ENCODE assay signal across 21 cellular contexts in the genomic region with DNA sequence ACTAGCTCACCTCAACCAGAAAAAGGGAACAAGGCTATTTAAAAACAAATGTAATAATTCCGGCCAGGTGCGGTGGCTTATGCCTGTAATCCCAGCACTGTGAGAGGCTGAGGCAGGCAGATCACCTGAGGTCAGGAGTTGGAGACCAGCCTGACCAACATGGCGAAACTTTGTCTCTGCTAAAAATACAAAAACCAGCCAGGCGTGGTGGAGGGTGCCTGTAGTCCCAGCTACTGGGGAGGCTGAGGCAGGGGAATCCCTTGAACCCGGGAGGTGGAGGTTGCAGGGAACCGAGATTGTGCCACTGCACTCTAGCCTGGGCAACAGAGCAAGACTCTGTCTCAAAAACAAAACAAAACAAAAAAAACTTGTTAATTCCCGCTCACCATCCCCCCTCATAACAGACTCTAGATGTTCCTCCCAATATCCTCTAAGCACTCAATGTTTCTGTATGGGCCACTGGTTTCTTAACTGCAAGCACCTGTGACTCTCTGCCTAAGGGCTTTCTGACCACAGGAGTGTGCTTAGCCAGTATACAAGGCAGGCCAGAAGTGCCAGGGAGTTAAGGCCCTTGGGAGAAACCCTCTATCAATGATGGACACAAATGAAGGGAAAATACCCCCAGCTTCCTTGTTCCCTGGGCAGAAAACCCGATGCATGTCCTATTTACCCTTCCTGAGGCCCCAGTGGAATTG.
"Had no signal": no experiment of that assay in that cellular context is flagged by ENCODE, and none has a peak within 500 bp of the region (broad histone marks: within the 10 kb centered on the region; RNA-seq: fewer than 3 reads in every experiment).

No MANE protein-coding gene starts in this region.

- H3K27ac ChIP-seq: coronary artery, esophagus squamous epithelium, gastroesophageal sphincter, neutrophil, pancreas, psoas muscle had no signal

- ATAC-seq: activated CD4-positive, alpha-beta T cell treated with anti-CD3 and anti-CD28 coated beads for 36 hours; activated naive CD8-positive, alpha-beta T cell treated with anti-CD3 and anti-CD28 coated beads, Interleukin-2, amount 50 U/mL, for 24 hours; activated T-cell treated with anti-CD3 and anti-CD28 coated beads, Interleukin-2, amount 50 U/mL, for 4 hours; gastroesophageal sphincter; psoas muscle; right cardiac atrium; stimulated activated naive CD8-positive, alpha-beta T cell treated with anti-CD3 and anti-CD28 coated beads, Interleukin-15, Interleukin-2, amounts not matched to agents 100 U/mL and 50 U/mL, for 24 hours had no signal

- H3K4me1 ChIP-seq: esophagus squamous epithelium, pancreas, psoas muscle had no signal

- H3K4me3 Mint-ChIP-seq: activated B cell treated with CpG ODN at 0.5 μM for 24 hours; activated CD4-positive, alpha-beta T cell treated with anti-CD3 and anti-CD28 coated beads for 36 hours; activated naive CD8-positive, alpha-beta T cell treated with anti-CD3 and anti-CD28 coated beads, Interleukin-2, amount 50 U/mL, for 24 hours; activated T-cell treated with anti-CD3 and anti-CD28 coated beads, Interleukin-2, amount 50 U/mL, for 4 hours; endodermal cell; nephron had no signal

- H3K4me3 ChIP-seq: coronary artery, esophagus squamous epithelium, gastroesophageal sphincter, pancreas, psoas muscle had no signal

- H3K9me3 ChIP-seq: esophagus squamous epithelium, gastroesophageal sphincter, neutrophil, pancreas, psoas muscle had no signal

- H3K9me3 Mint-ChIP-seq: activated B cell treated with CpG ODN at 0.5 μM for 24 hours; activated naive CD8-positive, alpha-beta T cell treated with anti-CD3 and anti-CD28 coated beads, Interleukin-2, amount 50 U/mL, for 24 hours; activated T-cell treated with anti-CD3 and anti-CD28 coated beads, Interleukin-2, amount 50 U/mL, for 4 hours had no signal

- H3K27me3 Mint-ChIP-seq: activated B cell treated with CpG ODN at 0.5 μM for 24 hours; activated CD4-positive, alpha-beta T cell treated with anti-CD3 and anti-CD28 coated beads for 36 hours had no signal

- H3K36me3 ChIP-seq: esophagus squamous epithelium, gastroesophageal sphincter, neutrophil, pancreas had no signal

- H3K4me1 Mint-ChIP-seq: activated CD4-positive, alpha-beta T cell treated with anti-CD3 and anti-CD28 coated beads for 36 hours; activated naive CD8-positive, alpha-beta T cell treated with anti-CD3 and anti-CD28 coated beads, Interleukin-2, amount 50 U/mL, for 24 hours; endodermal cell had no signal

- DNase-seq: activated B cell treated with CpG ODN at 0.5 μM for 24 hours; activated CD4-positive, alpha-beta T cell treated with anti-CD3 and anti-CD28 coated beads for 36 hours; activated CD4-positive, alpha-beta T cell treated with anti-CD3 and anti-CD28 coated beads, Interleukin-2, amount 50 U/mL, for 48 hours; activated CD8-positive, alpha-beta memory T cell treated with anti-CD3 and anti-CD28 coated beads, Interleukin-2, amount 50 U/mL, for 48 hours; activated naive CD4-positive, alpha-beta T cell treated with anti-CD3 and anti-CD28 coated beads, Interleukin-2, amount 50 U/mL, for 16 hours; activated naive CD8-positive, alpha-beta T cell treated with anti-CD3 and anti-CD28 coated beads, Interleukin-2, amount 50 U/mL, for 24 hours; activated T-cell treated with anti-CD3 and anti-CD28 coated beads, Interleukin-2, amount 50 U/mL, for 4 hours; cerebellar nuclear complex; endodermal cell; esophagus squamous epithelium; mesenchymal stem cell; pancreas; psoas muscle; right cardiac atrium; stimulated activated CD4-positive, alpha-beta T cell treated with anti-CD3 and anti-CD28 coated beads, Interleukin-4, amount 100 ng/mL, for 4 hours; stimulated activated naive CD8-positive, alpha-beta T cell treated with anti-CD3 and anti-CD28 coated beads, Interleukin-15, Interleukin-2, amounts not matched to agents 100 U/mL and 50 U/mL, for 24 hours; T-helper 9 cell had no signal

- H3K27ac Mint-ChIP-seq: activated B cell treated with CpG ODN at 0.5 μM for 24 hours; activated CD4-positive, alpha-beta T cell treated with anti-CD3 and anti-CD28 coated beads for 36 hours; activated naive CD8-positive, alpha-beta T cell treated with anti-CD3 and anti-CD28 coated beads, Interleukin-2, amount 50 U/mL, for 24 hours; endodermal cell had no signal
